Comparison of ENCODE assay signal across 18 cellular contexts in the genomic region with DNA sequence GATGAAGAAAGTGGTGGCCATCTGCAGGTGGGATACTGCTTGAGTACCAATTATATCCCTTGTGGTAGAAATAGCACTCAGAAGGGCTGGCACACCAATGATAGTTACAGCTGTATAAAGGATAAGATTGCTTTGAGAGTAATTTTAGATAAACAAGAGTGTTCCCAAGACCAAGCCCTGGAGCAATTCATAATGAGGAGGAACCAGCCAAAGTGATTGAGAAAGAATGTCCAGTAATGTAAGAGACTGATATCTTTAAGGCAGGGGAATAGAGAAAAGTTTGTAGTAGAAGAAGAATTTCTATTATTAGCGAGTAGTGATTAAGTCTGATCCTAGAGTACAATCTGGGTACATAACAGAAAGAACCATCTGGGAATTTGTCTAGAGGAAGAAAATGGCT.
"Had no signal": no experiment of that assay in that cellular context is flagged by ENCODE, and none has a peak within 500 bp of the region (broad histone marks: within the 10 kb centered on the region; RNA-seq: fewer than 3 reads in every experiment).

No MANE protein-coding gene starts in this region.

- H3K36me3 ChIP-seq: ascending aorta, cardiac muscle cell, pancreas, sigmoid colon, stomach, upper lobe of left lung had no signal

- H3K27ac ChIP-seq: ascending aorta, cardiac muscle cell, pancreas, sigmoid colon, stomach, testis, upper lobe of left lung had no signal

- H3K27me3 ChIP-seq: ascending aorta, cardiac muscle cell, pancreas, sigmoid colon, stomach, testis, upper lobe of left lung had no signal

- H3K9me3 ChIP-seq: ascending aorta, pancreas, sigmoid colon, testis, upper lobe of left lung had no signal

- H3K4me1 ChIP-seq: ascending aorta, pancreas, stomach, testis, upper lobe of left lung had no signal

- H3K4me3 ChIP-seq: ascending aorta, cardiac muscle cell, pancreas, sigmoid colon, stomach, testis, upper lobe of left lung had no signal

- ATAC-seq: activated CD8-positive, alpha-beta T cell treated with anti-CD3 and anti-CD28 coated beads, Interleukin-2, amount 10 ng/mL, durations not matched to agents 7 days and 5 days; left colon; naive thymus-derived CD4-positive, alpha-beta T cell; pancreas had no signal

- DNase-seq: activated B cell treated with CpG ODN at 0.5 μM for 24 hours; activated CD4-positive, alpha-beta T cell treated with anti-CD3 and anti-CD28 coated beads, Interleukin-2, amount 10 ng/mL, durations not matched to agents 24 days and 14 days; activated CD8-positive, alpha-beta memory T cell treated with anti-CD3 and anti-CD28 coated beads, Interleukin-2, amount 50 U/mL, for 4 hours; activated CD8-positive, alpha-beta T cell treated with anti-CD3 and anti-CD28 coated beads, Interleukin-2, amount 10 ng/mL, durations not matched to agents 7 days and 5 days; activated naive CD8-positive, alpha-beta T cell treated with anti-CD3 and anti-CD28 coated beads, Interleukin-2, amount 10 ng/mL, durations not matched to agents 7 days and 5 days; foreskin melanocyte; head of caudate nucleus; left colon; naive thymus-derived CD4-positive, alpha-beta T cell; pancreas; sigmoid colon; stimulated activated CD4-positive, alpha-beta T cell treated with anti-CD3 and anti-CD28 coated beads, Interleukin-1b, Interleukin-23, amount 100 ng/mL, for 48 hours; stomach; SW 1271; testis; upper lobe of left lung had no signal
